Comparison of ENCODE assay signal across 12 cellular contexts in genomic region chr9:94780516-94780950, GRCh38. TPM values are rescaled to one million over a fixed set of nuclear protein-coding genes. Genes with fewer than 3 reads are reported as not detected.
DNase-seq lines count a peak whose midpoint lies in the region; ATAC-seq, FAIRE-seq and TF ChIP-seq lines count a peak whose summit lies in the region.
"Had no signal": no experiment of that assay in that cellular context is flagged by ENCODE, and none has a peak within 500 bp of the region (broad histone marks: within the 10 kb centered on the region; RNA-seq: fewer than 3 reads in every experiment).

No MANE protein-coding gene starts in this region.

- H3F3A ChIP-seq in neural cell (ENCODE audit: insufficient read depth, low read length, poor library complexity, severe bottlenecking) (no peaks in the 10 kb centered on the region), GM23338 (replicated peaks; ENCODE audit: low read depth) (no peaks in the 10 kb centered on the region)

- H2AFZ ChIP-seq in neural cell (ENCODE audit: low read depth, low read length) (peak overlapping the region; percentile 22), GM23338 (no peak overlapping the region)
- H2AFZ ChIP-seq: neural progenitor cell had no signal

- H3K79me2 ChIP-seq in neural cell (replicated peaks; ENCODE audit: insufficient read depth, low read length) = no peaks in the 10 kb centered on the region
- H3K79me2 ChIP-seq in GM23338 (replicated peaks; ENCODE audit: insufficient read depth) = no peaks in the 10 kb centered on the region

- H3K9me3 Mint-ChIP-seq in brain (no peaks in the 10 kb centered on the region), GM23338 (no peaks in the 10 kb centered on the region), natural killer cell (no peaks in the 10 kb centered on the region)
- H3K9me3 Mint-ChIP-seq: neural progenitor cell had no signal

- H3K36me3 Mint-ChIP-seq in brain (peaks cover 19% of the 10 kb centered on the region), GM23338 (ENCODE audit: low read depth) (no peaks in the 10 kb centered on the region), natural killer cell (no peaks in the 10 kb centered on the region)
- H3K36me3 Mint-ChIP-seq: neural progenitor cell had no signal

- H3K27me3 ChIP-seq in BLaER1 = no peaks in the 10 kb centered on the region
- H3K27me3 ChIP-seq in neural cell (ENCODE audit: insufficient read depth, low read depth, low read length) = no peaks in the 10 kb centered on the region
- no peaks in the 10 kb centered on the region for H3K27me3 ChIP-seq in GM23338 (ENCODE audit: insufficient read depth)
- H3K27me3 ChIP-seq: MG63, neural progenitor cell, tibial nerve had no signal

- H4K20me1 ChIP-seq in BLaER1 (no peaks in the 10 kb centered on the region), neural cell (ENCODE audit: insufficient read depth) (no peaks in the 10 kb centered on the region), GM23338 (replicated peaks; ENCODE audit: insufficient read depth) (no peaks in the 10 kb centered on the region)

- H3K9ac ChIP-seq in BLaER1 (no peak overlapping the region), neural cell (ENCODE audit: low read length) (peak overlapping the region; percentile 34)
- H3K9ac ChIP-seq: neural progenitor cell had no signal

- H3K4me1 ChIP-seq in BLaER1 (peaks cover 10% of the 10 kb centered on the region), GM23338 (ENCODE audit: insufficient read depth) (no peaks in the 10 kb centered on the region)
- H3K4me1 ChIP-seq: neural progenitor cell had no signal

- H3K4me3 Mint-ChIP-seq in brain = peak overlapping the region in 1 of 5 experiments; percentile 2
- no peak overlapping the region for H3K4me3 Mint-ChIP-seq in GM23338
- H3K4me3 Mint-ChIP-seq in natural killer cell = no peak overlapping the region
- H3K4me3 Mint-ChIP-seq: neural progenitor cell had no signal

- no peak for TF ChIP-seq RAD21 in neural cell (conservative IDR thresholded peaks at IDR 0.05)

- H3K27ac ChIP-seq in BLaER1 (no peak overlapping the region), neural cell (ENCODE audit: low read length) (peak overlapping the region; percentile 76), GM23338 (ENCODE audit: low read depth) (no peak overlapping the region)
- H3K27ac ChIP-seq: neural progenitor cell had no signal

- no peak for FAIRE-seq in GM19239 (lab: Jason Lieb, UNC)

- TF ChIP-seq EP300 in neural cell (conservative IDR thresholded peaks at IDR 0.05; ENCODE audit: poor library complexity, severe bottlenecking) = peak; percentile 71

- TF ChIP-seq CTCF in brain (conservative IDR thresholded peaks at IDR 0.05) (no peak), neural cell (IDR thresholded peaks at IDR 0.05; ENCODE audit: poor library complexity, severe bottlenecking) (no peak), GM23338 (conservative IDR thresholded peaks at IDR 0.05; ENCODE audit: low read depth in 2 of 2) (no peak), natural killer cell (IDR thresholded peaks at IDR 0.05) (no peak)

- intact Hi-C loops in natural killer cell (cut with micrococcal nuclease) = loop anchor here (10.0 kb wide), 1 partner anchor 1424 kb away; no protein-coding TSS in a partner anchor

- DNase-seq in OCI-M1 (lab: John Stamatoyannopoulos, UW) (peak; percentile 24), anterior cingulate cortex (lab: John Stamatoyannopoulos, UW) (no peak), GM23338 (ENCODE audit: low spot score) (no peak), natural killer cell (no peak), GM19239 (ENCODE audit: insufficient read length, low spot score) (no peak)
- DNase-seq: MG63, SHP77 treated with DMSO at 0.1 percent for 48 hours had no signal

- ATAC-seq in GM23338 = no peak
- no peak for ATAC-seq in natural killer cell

- H3K36me3 ChIP-seq in BLaER1 (peaks cover 6% of the 10 kb centered on the region; the same call in 1 of the 2 replicates), neural cell (ENCODE audit: insufficient read depth, low read length) (no peaks in the 10 kb centered on the region), GM23338 (ENCODE audit: insufficient read depth) (no peaks in the 10 kb centered on the region)
- H3K36me3 ChIP-seq: neural progenitor cell, tibial nerve had no signal

- H3K27ac Mint-ChIP-seq in brain (peak overlapping the region; percentile 0 to 83 (median 57)), GM23338 (no peak overlapping the region), natural killer cell (peak overlapping the region in 1 of 2 donors; percentile 9)
- H3K27ac Mint-ChIP-seq: neural progenitor cell had no signal

- H3K27me3 Mint-ChIP-seq in brain = no peaks in the 10 kb centered on the region
- no peaks in the 10 kb centered on the region for H3K27me3 Mint-ChIP-seq in GM23338 (ENCODE audit: insufficient read depth, low read depth, poor library complexity)
- H3K27me3 Mint-ChIP-seq in natural killer cell (ENCODE audit: low read depth in 2 of 2) = no peaks in the 10 kb centered on the region

- no peaks in the 10 kb centered on the region for H3K9me3 ChIP-seq in BLaER1
- no peaks in the 10 kb centered on the region for H3K9me3 ChIP-seq in neural cell (ENCODE audit: low read length)
- H3K9me3 ChIP-seq: MG63, tibial nerve had no signal

- H3K4me3 ChIP-seq in BLaER1 (no peak overlapping the region), neural cell (ENCODE audit: low read length) (peak overlapping the region; percentile 51), GM23338 (no peak overlapping the region)
- H3K4me3 ChIP-seq: MG63, neural progenitor cell, tibial nerve had no signal

- H3K4me1 Mint-ChIP-seq in brain = peaks cover 50% of the 10 kb centered on the region
- peaks cover 8% of the 10 kb centered on the region; the same call in 2 of the 3 replicates for H3K4me1 Mint-ChIP-seq in GM23338
- H3K4me1 Mint-ChIP-seq in natural killer cell = peaks cover 0 to 5% of the 10 kb centered on the region in 2 donors

- H3K4me2 ChIP-seq in BLaER1 = peak overlapping the region; percentile 42
- H3K4me2 ChIP-seq in neural cell (ENCODE audit: low read length) = peak overlapping the region; percentile 46
- H3K4me2 ChIP-seq in GM23338 = no peak overlapping the region
- H3K4me2 ChIP-seq: neural progenitor cell had no signal

- no peaks in the 10 kb centered on the region for H3K9me2 ChIP-seq in neural cell (ENCODE audit: insufficient read depth, low read length)
- H3K9me2 ChIP-seq in GM23338 (ENCODE audit: insufficient read depth) = no peaks in the 10 kb centered on the region

TF ChIP-seq in neural cell, 6 proteins besides CTCF, POLR2A, EP300 and RAD21 (continues in another document):
- TF ChIP-seq MXI1 (conservative IDR thresholded peaks at IDR 0.05; ENCODE audit: poor library complexity, severe bottlenecking) (no peak), EZH2 (IDR thresholded peaks at IDR 0.05; ENCODE audit: borderline replicate concordance, insufficient read depth, low read length, poor library complexity, severe bottlenecking) (no peak), POLR2AphosphoS5 (IDR thresholded peaks at IDR 0.05) (peak; percentile 79)

TF ChIP-seq in GM23338, 12 proteins besides CTCF, POLR2A, EP300 and RAD21 (continues in another document):
- TF ChIP-seq EZH2phosphoT487 (IDR thresholded peaks at IDR 0.05; ENCODE audit: unreplicated experiment) = no peak
- no peak for TF ChIP-seq REST (IDR thresholded peaks at IDR 0.05; ENCODE audit: unreplicated experiment)
- no peak for TF ChIP-seq ZNF331 (CRISPR knock-in tag; IDR thresholded peaks at IDR 0.05; ENCODE audit: low read depth)
- no peak for TF ChIP-seq EZH2 (IDR thresholded peaks at IDR 0.05; ENCODE audit: low read depth, unreplicated experiment)
- no peak for TF ChIP-seq STAT1 (IDR thresholded peaks at IDR 0.05; ENCODE audit: unreplicated experiment)
- no peak for TF ChIP-seq ZNF114 (CRISPR knock-in tag; IDR thresholded peaks at IDR 0.05)

RNA-seq across cellular contexts. Expression of gene AOPEP, which starts 54.0 kb away (rescaled TPM):
- polyA plus RNA-seq in brain (ENCODE audit: insufficient read depth, low read depth, low replicate concordance) (26.0 TPM), neural cell (3.6 and 10.0 TPM in 2 replicates), GM23338 (2016; fragmentation: Nextera tagmentation; extraction: Ambion mirVana) (7.0 and 7.5 TPM in 2 replicates)
- 29.7 and 33.8 TPM in 2 replicates for polyA minus RNA-seq in neural cell
- total RNA-seq in GM23338 (2014; rRNA removed; shearing (Covaris generic)) = 16.5 and 17.2 TPM in 2 replicates
- total RNA-seq in natural killer cell = 10 to 100 TPM; 20.1 to 22.6 (median 20.6) TPM
